In genomic region chr11:56841210-56841810, GRCh38 we compare ENCODE assay signal across 8 cellular contexts.
DNase-seq lines count a peak whose midpoint lies in the region; ATAC-seq, FAIRE-seq and TF ChIP-seq lines count a peak whose summit lies in the region.

No MANE protein-coding gene starts in this region.

- H3K9ac ChIP-seq in K562 (ENCODE audit: insufficient read depth in 1 of 2, low read depth in 2 of 2, low read length in 2 of 2), result no peak overlapping the region

- WGBS in K562 (ENCODE audit: insufficient coverage, low coverage, missing lambda C conversion rate), result under 1% methylated on average over 8 of the region's 8 CpGs

- DNase-seq in AG04450 (ENCODE audit: low read depth, low spot score) (peak; percentile 13), GM04504 (ENCODE audit: low read depth) (peak; percentile 25), NCI-H774 (lab: John Stamatoyannopoulos, UW) (peak; percentile 5), K562 (ENCODE audit: extremely low read depth in 1 of 4, low spot score in 3 of 4) (peak; percentile 38 to 61 (median 52)), iPS-NIHi11 (ENCODE audit: low spot score) (peak; percentile 65), cortex of kidney (lab: John Stamatoyannopoulos, UW) (no peak)
- DNase-seq in stimulated activated CD4-positive, alpha-beta T cell treated with anti-CD3 and anti-CD28 coated beads, Interleukin-4, amount 100 ng/mL, for 24 hours, result peak; percentile 18

- POLR2A ChIA-PET in AG04450 (lab: Yijun Ruan, JAX) (interaction anchor here (0.6 kb wide), 1 partner anchor 409 kb away, joined by 4 read pairs; no protein-coding TSS in a partner anchor), K562 (lab: Yijun Ruan, JAX) (interaction anchor here (0.6 kb wide), 1 partner anchor 474 kb away, joined by 3 read pairs; no protein-coding TSS in a partner anchor)

- TF ChIP-seq POLR2A in K562 (conservative IDR thresholded peaks at IDR 0.05), result no peak

- ATAC-seq in HG03280 (IDR thresholded peaks at IDR 0.05; ENCODE audit: unreplicated experiment) (peak; percentile 57), K562 (peak; percentile 68)

- no peaks in the 10 kb centered on the region for H3K9me1 ChIP-seq in K562 (ENCODE audit: control insufficient read depth, insufficient read depth, low read length)

- no peak overlapping the region for H3K4me2 ChIP-seq in K562 (ENCODE audit: insufficient read depth, low read length)

- no TSS peak for BruUV-seq in K562 (replicated peaks; lab: Mats Ljungman, UMichigan)

- H3K9me3 ChIP-seq in AG04450 (ENCODE audit: control insufficient read depth, insufficient read depth, low read length), result peaks cover 7% of the 10 kb centered on the region
- H3K9me3 ChIP-seq in K562 (replicated peaks; ENCODE audit: control insufficient read depth, insufficient read depth, low read depth, low read length), result no peaks in the 10 kb centered on the region

- H3K27me3 ChIP-seq in AG04450 (ENCODE audit: control insufficient read depth, insufficient read depth, low read length) (no peaks in the 10 kb centered on the region), K562 (ENCODE audit: control insufficient read depth in 2 of 2, insufficient read depth in 2 of 2, low read length in 2 of 2) (no peaks in the 10 kb centered on the region)

- H4K20me1 ChIP-seq in K562 (replicated peaks; ENCODE audit: control insufficient read depth, insufficient read depth, low read length), result no peaks in the 10 kb centered on the region

- in situ Hi-C loops in K562 (cut with MboI), result loop anchor here (5.0 kb wide), 1 partner anchor 421 kb away; no protein-coding TSS in a partner anchor

- peak; percentile 74 for TF ChIP-seq RAD21 in K562 (CRISPR knock-in tag; conservative IDR thresholded peaks at IDR 0.05 in 1 of 2, IDR thresholded peaks at IDR 0.05 in 1 of 2)

- H3K4me3 ChIP-seq in AG04450 (ENCODE audit: low read depth, low read length) (no peak overlapping the region), K562 (no peak overlapping the region)

- TF ChIP-seq EP300 in K562 (IDR thresholded peaks at IDR 0.05; ENCODE audit: low read length), result no peak

- CTCF ChIA-PET in AG04450 (lab: Charles Lee), result interaction anchor here (0.6 to 5.7 kb wide), 34 partner anchors 8 to 511 kb away, joined by 3 to 236 read pairs (median 3); partner anchors contain the start of gene TNKS1BP1
- CTCF ChIA-PET in K562 (lab: Yijun Ruan, JAX; ENCODE audit: low intra/inter-chr PET ratio), result interaction anchor here (1.2 to 2.4 kb wide), 2 partner anchors 408 to 800 kb away, joined by 5 to 27 read pairs; no protein-coding TSS in a partner anchor

- H3K36me3 ChIP-seq in K562 (ENCODE audit: control insufficient read depth, insufficient read depth, low read length), result no peaks in the 10 kb centered on the region

- H3K27ac ChIP-seq in AG04450 (ENCODE audit: low read depth, low read length) (no peak overlapping the region), K562 (ENCODE audit: extremely low read depth, low read depth, low read length) (no peak overlapping the region)

- no peak overlapping the region for H2AFZ ChIP-seq in K562 (ENCODE audit: low read depth, low read length)

- FAIRE-seq in K562 (lab: Jason Lieb, UNC), result peak; percentile 78

- H3K79me2 ChIP-seq in K562 (ENCODE audit: control insufficient read depth, insufficient read depth, low read length), result no peaks in the 10 kb centered on the region

- intact Hi-C loops in K562 (cut with micrococcal nuclease), result loop anchor here (1.0 to 2.0 kb wide), 3 partner anchors 275 to 503 kb away; no protein-coding TSS in a partner anchor

- TF ChIP-seq CTCF in AG04450 (IDR thresholded peaks at IDR 0.05; ENCODE audit: low read depth, low read length), result peak; percentile 67
- peak; percentile 56 to 71 (median 62) for TF ChIP-seq CTCF in K562 (IDR thresholded peaks at IDR 0.05 in 2 of 3, conservative IDR thresholded peaks at IDR 0.05 in 1 of 3; ENCODE audit: insufficient read depth in 2 of 3, low read depth in 1 of 3, low read length in 3 of 3)

- H3K4me1 ChIP-seq in K562 (replicated peaks in 1 of 2; ENCODE audit: control insufficient read depth in 2 of 2, insufficient read depth in 2 of 2, low read length in 2 of 2), result no peaks in the 10 kb centered on the region

TF ChIP-seq in K562, 482 proteins besides CTCF, POLR2A, EP300 and RAD21 (continues in another document):
- TF ChIP-seq STAT6 (CRISPR knock-in tag; IDR thresholded peaks at IDR 0.05) (no peak), PYGO2 (tag; IDR thresholded peaks at IDR 0.05) (no peak), MAFG (tag; conservative IDR thresholded peaks at IDR 0.05) (0 out of 2 replicates have a peak, but pooled peaks have one; percentile 17), ZC3H8 (IDR thresholded peaks at IDR 0.05) (no peak), ZNF324 (CRISPR knock-in tag; IDR thresholded peaks at IDR 0.05) (no peak), NR3C1 (CRISPR knock-in tag; IDR thresholded peaks at IDR 0.05) (no peak), MAFK (IDR thresholded peaks at IDR 0.05; ENCODE audit: low read length) (peak; percentile 53; the same call in 1 of the 2 replicates), CBFB (CRISPR knock-in tag; IDR thresholded peaks at IDR 0.05) (no peak), ZNF224 (CRISPR knock-in tag; IDR thresholded peaks at IDR 0.05) (no peak), SLC30A9 (CRISPR knock-in tag; IDR thresholded peaks at IDR 0.05) (no peak), E2F4 (CRISPR knock-in tag; IDR thresholded peaks at IDR 0.05; ENCODE audit: low read depth) (no peak), ETS1 (conservative IDR thresholded peaks at IDR 0.05; ENCODE audit: control insufficient read depth, low read depth, low read length) (no peak), ZNF592 (IDR thresholded peaks at IDR 0.05) (no peak), LCOR (CRISPR knock-in tag; IDR thresholded peaks at IDR 0.05) (no peak), PRMT5 (CRISPR knock-in tag; IDR thresholded peaks at IDR 0.05) (no peak)
